15 cellular contexts compared by ENCODE assay signal in the genomic region with DNA sequence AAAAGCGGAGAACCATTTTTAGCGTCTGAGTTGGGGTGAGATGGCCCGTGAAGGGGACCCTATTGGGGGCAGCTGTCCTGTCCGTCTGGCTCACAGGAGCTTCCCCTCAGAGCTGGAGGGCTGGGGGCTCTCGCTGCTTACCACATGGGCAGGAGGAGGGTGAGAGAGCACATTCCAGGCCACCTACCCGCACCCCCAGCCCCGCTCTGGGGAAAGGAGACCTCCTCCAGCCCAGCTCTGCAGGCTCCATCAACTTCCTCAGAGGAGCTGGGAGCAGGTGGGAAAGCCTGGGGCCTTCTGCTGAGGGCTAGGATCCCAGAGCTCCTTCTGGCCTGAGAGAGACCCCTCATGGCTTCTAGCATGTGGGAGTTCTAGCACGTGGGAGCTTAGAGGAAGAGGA.
"Had no signal": no experiment of that assay in that cellular context is flagged by ENCODE, and none has a peak within 500 bp of the region (broad histone marks: within the 10 kb centered on the region; RNA-seq: fewer than 3 reads in every experiment).

No MANE protein-coding gene starts in this region.

- H3K4me3 Mint-ChIP-seq: activated CD4-positive, alpha-beta T cell treated with anti-CD3 and anti-CD28 coated beads, Interleukin-2, amount 10 ng/mL, durations not matched to agents 7 days and 5 days; activated naive CD8-positive, alpha-beta T cell treated with anti-CD3 and anti-CD28 coated beads for 36 hours; immature natural killer cell had no signal

- H3K36me3 ChIP-seq: breast epithelium, lower lobe of right lung, stomach, thoracic aorta had no signal

- H3K27ac Mint-ChIP-seq: activated CD4-positive, alpha-beta T cell treated with anti-CD3 and anti-CD28 coated beads, Interleukin-2, amount 10 ng/mL, durations not matched to agents 7 days and 5 days; activated naive CD8-positive, alpha-beta T cell treated with anti-CD3 and anti-CD28 coated beads for 36 hours; effector memory CD8-positive, alpha-beta T cell; immature natural killer cell; naive thymus-derived CD4-positive, alpha-beta T cell; progenitor cell of endocrine pancreas had no signal

- H3K9me3 Mint-ChIP-seq: activated CD4-positive, alpha-beta T cell treated with anti-CD3 and anti-CD28 coated beads, Interleukin-2, amount 10 ng/mL, durations not matched to agents 7 days and 5 days; activated naive CD8-positive, alpha-beta T cell treated with anti-CD3 and anti-CD28 coated beads for 36 hours; effector memory CD8-positive, alpha-beta T cell; immature natural killer cell; naive thymus-derived CD4-positive, alpha-beta T cell had no signal

- H3K36me3 Mint-ChIP-seq: activated naive CD8-positive, alpha-beta T cell treated with anti-CD3 and anti-CD28 coated beads for 36 hours; immature natural killer cell; naive thymus-derived CD4-positive, alpha-beta T cell had no signal

- H3K9me3 ChIP-seq: breast epithelium, lower lobe of right lung, stomach, thoracic aorta had no signal

- ATAC-seq: effector memory CD8-positive, alpha-beta T cell; lower lobe of right lung; naive thymus-derived CD4-positive, alpha-beta T cell; right cardiac atrium had no signal

- H3K27ac ChIP-seq: lower lobe of right lung, stomach, thoracic aorta had no signal

- H3K27me3 ChIP-seq: breast epithelium had no signal

- DNase-seq: activated CD4-positive, alpha-beta T cell treated with anti-CD3 and anti-CD28 coated beads, Interleukin-2, amount 10 ng/mL, durations not matched to agents 7 days and 5 days; activated gamma-delta T cell treated with Interleukin-2 at 50 U/mL for 16 hours; activated naive CD8-positive, alpha-beta T cell treated with anti-CD3 and anti-CD28 coated beads for 36 hours; amygdala; cerebellar nuclear complex; dermis blood vessel endothelial cell; effector memory CD8-positive, alpha-beta T cell; immature natural killer cell; lower lobe of right lung; naive thymus-derived CD4-positive, alpha-beta T cell; stomach had no signal
